In the genomic region with DNA sequence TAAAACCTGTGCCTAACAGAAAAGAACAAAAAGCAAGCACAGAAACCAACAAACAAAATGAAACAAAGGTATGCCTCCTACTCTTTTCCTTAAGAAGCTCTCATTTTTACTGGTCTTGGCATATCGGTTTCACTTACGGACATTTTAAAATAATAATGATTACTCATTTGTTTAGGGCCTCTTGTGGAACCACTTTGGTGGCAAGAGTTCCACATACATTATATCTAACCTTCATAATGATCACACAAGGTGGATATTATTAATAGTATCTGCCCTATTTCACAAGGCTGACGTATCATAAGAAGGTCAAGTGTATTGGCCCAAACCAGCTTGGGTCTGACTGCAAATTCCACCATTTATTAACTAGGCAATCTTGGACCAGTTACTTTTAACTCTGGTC, we compare ENCODE assay signal across 29 cellular contexts.
DNase-seq lines count a peak whose midpoint lies in the region; ATAC-seq, FAIRE-seq and TF ChIP-seq lines count a peak whose summit lies in the region.
"Had no signal": no experiment of that assay in that cellular context is flagged by ENCODE, and none has a peak within 500 bp of the region (broad histone marks: within the 10 kb centered on the region; RNA-seq: fewer than 3 reads in every experiment).

No MANE protein-coding gene starts in this region.

- peak; percentile 47 for ATAC-seq in GM18907 (IDR thresholded peaks at IDR 0.05; ENCODE audit: unreplicated experiment)
- ATAC-seq in HG02852 (IDR thresholded peaks at IDR 0.05; ENCODE audit: unreplicated experiment), result peak; percentile 47
- ATAC-seq in HG03442 (IDR thresholded peaks at IDR 0.05; ENCODE audit: unreplicated experiment), result peak; percentile 69
- ATAC-seq in GM21619 (IDR thresholded peaks at IDR 0.05; ENCODE audit: unreplicated experiment), result no peak
- ATAC-seq: activated CD4-positive, CD25-positive, alpha-beta regulatory T cell treated with anti-CD3 and anti-CD28 coated beads, Interleukin-2, amount 50 U/mL, for 24 hours; activated CD8-positive, alpha-beta T cell treated with anti-CD3 and anti-CD28 coated beads for 36 hours; K562; mucosa of descending colon; pancreas; T-cell had no signal

- DNase-seq in GM06990 (ENCODE audit: extremely low read depth, insufficient read length), result no peak
- DNase-seq in medulla oblongata (ENCODE audit: extremely low spot score), result no peak
- DNase-seq in OCI-M2 (lab: John Stamatoyannopoulos, UW; ENCODE audit: unreplicated experiment), result no peak
- no peak for DNase-seq in RCC 7860 (ENCODE audit: low spot score)
- DNase-seq: activated CD8-positive, alpha-beta T cell treated with anti-CD3 and anti-CD28 coated beads for 36 hours; dorsolateral prefrontal cortex; mucosa of descending colon; NCI-H1417 treated with DMSO at 0.1 percent for 48 hours; NCI-H524; nephron progenitor cell; NK-92 treated with Interleukin-12 subunit alpha and Interleukin-12 subunit beta, amount 100 ng/mL, for 24 hours; pancreas; Peyer's patch; stimulated activated CD4-positive, alpha-beta T cell treated with anti-CD3 and anti-CD28 coated beads, Interleukin-4, amount 100 ng/mL, for 1 hour; stimulated activated naive CD4-positive, alpha-beta T cell; T-cell; uterus had no signal

- H3K27me3 ChIP-seq in GM06990 (replicated peaks; ENCODE audit: control insufficient read depth, insufficient read depth, low read length), result no peaks in the 10 kb centered on the region
- H3K27me3 ChIP-seq: BLaER1 treated with 17β-estradiol and CSF1 and Interleukin-3, amounts not matched to agents 10 nM and 100 nM; dorsolateral prefrontal cortex; pancreas; Peyer's patch; right atrium auricular region; SJSA1; uterus had no signal

- no peak for TF ChIP-seq CTCF in GM06990 (IDR thresholded peaks at IDR 0.05; ENCODE audit: insufficient read depth, low read length, poor library complexity, severe bottlenecking)

- peaks cover 2% of the 10 kb centered on the region for H3K36me3 ChIP-seq in GM06990 (ENCODE audit: control insufficient read depth, insufficient read depth, low read length)
- H3K36me3 ChIP-seq: pancreas, Peyer's patch, SJSA1, thoracic aorta, uterus had no signal

- peak overlapping the region; percentile 42 for H3K4me3 ChIP-seq in GM06990 (replicated peaks; ENCODE audit: low read depth, low read length)
- H3K4me3 ChIP-seq: BLaER1 treated with 17β-estradiol and CSF1 and Interleukin-3, amounts not matched to agents 10 nM and 100 nM; dorsolateral prefrontal cortex; K562; mucosa of descending colon; pancreas; Peyer's patch; right atrium auricular region; SJSA1; thoracic aorta; uterus had no signal

- FAIRE-seq in RCC 7860 (lab: Jason Lieb, UNC), result no peak
- FAIRE-seq: A204.1, K562, keratinocyte, pancreas had no signal
